12 cellular contexts compared by ENCODE assay signal in genomic region chr1:89566761-89567174, GRCh38. TPM values are rescaled to one million over a fixed set of nuclear protein-coding genes. Genes with fewer than 3 reads are reported as not detected.
DNase-seq lines count a peak whose midpoint lies in the region; ATAC-seq, FAIRE-seq and TF ChIP-seq lines count a peak whose summit lies in the region.
"Had no signal": no experiment of that assay in that cellular context is flagged by ENCODE, and none has a peak within 500 bp of the region (broad histone marks: within the 10 kb centered on the region; RNA-seq: fewer than 3 reads in every experiment).

No MANE protein-coding gene starts in this region.

- H3K4me3 ChIP-seq in NB4 (ENCODE audit: low read depth, low read length) (no peak overlapping the region), ectodermal cell (ENCODE audit: insufficient read depth, low read depth, low read length) (no peak overlapping the region), HepG2 (replicated peaks in 1 of 3; ENCODE audit: insufficient read depth in 1 of 3, low read depth in 2 of 3, low read length in 3 of 3) (no peak overlapping the region), small intestine (ENCODE audit: low read depth in 1 of 2, low read length in 2 of 2) (no peak overlapping the region), OCI-LY7 (ENCODE audit: low read depth, low read length, poor library complexity, severe bottlenecking) (no peak overlapping the region)

- in situ Hi-C loops in HepG2 (cut with HindIII; ENCODE audit: extremely low pct_ligation_motif_present, low pct_unique_long_range_greater_than_20kb) (no loop called here), KBM-7 (cut with MboI; ENCODE audit: low pct_unique_long_range_greater_than_20kb, low sequenced_read_pairs) (no loop called here)

- H3K9me3 ChIP-seq in ectodermal cell (ENCODE audit: control insufficient read depth, low read length) (no peaks in the 10 kb centered on the region), HepG2 (ENCODE audit: low read length) (0 out of 2 replicates have a peak, but pooled peaks cover 4% of the 10 kb centered on the region), small intestine (ENCODE audit: control insufficient read depth, low read depth) (no peaks in the 10 kb centered on the region), OCI-LY7 (ENCODE audit: low read length) (no peaks in the 10 kb centered on the region)

- CTCF ChIA-PET in HepG2 (lab: Yijun Ruan, JAX; ENCODE audit: low intra/inter-chr PET ratio, low total read pairs) = no interaction called here
- CTCF ChIA-PET in OCI-LY7 (lab: Charles Lee; ENCODE audit: unreplicated experiment) = no interaction called here

- H3K9me2 ChIP-seq in OCI-LY7 (ENCODE audit: insufficient read depth, low read length) = no peaks in the 10 kb centered on the region

- no peaks in the 10 kb centered on the region for H3K27me3 ChIP-seq in ectodermal cell (ENCODE audit: control insufficient read depth, insufficient read depth, low read length, poor library complexity, severe bottlenecking)
- no peaks in the 10 kb centered on the region for H3K27me3 ChIP-seq in HepG2 (ENCODE audit: control insufficient read depth in 1 of 2, insufficient read depth in 2 of 2, low read length in 2 of 2)
- H3K27me3 ChIP-seq in small intestine (ENCODE audit: control insufficient read depth in 2 of 2, insufficient read depth in 2 of 2, low read length in 2 of 2) = no peaks in the 10 kb centered on the region

- 0 to 2% methylated on average over 6 of the region's 6 CpGs for WGBS in ectodermal cell, 2 experiments
- 52% methylated on average over 6 of the region's 6 CpGs for whole genome bisulfite sequencing in HepG2 (ENCODE audit: low lambda C conversion rate)
- WGBS in small intestine, 3 donors = 33 to 62% (median 41%) methylated on average over 6 of the region's 6 CpGs

- TF ChIP-seq POLR2A in NB4 (IDR thresholded peaks at IDR 0.05; ENCODE audit: extremely low read depth, insufficient read length) = no peak
- TF ChIP-seq POLR2A in HepG2 (IDR thresholded peaks at IDR 0.05; ENCODE audit: insufficient read depth in 1 of 2, low read depth in 2 of 2, low read length in 2 of 2) = no peak

- DNase-seq in NB4 (ENCODE audit: low read depth) = peak; percentile 31
- no peak for DNase-seq in HepG2 (ENCODE audit: low spot score)
- DNase-seq in small intestine = peak; percentile 21
- no peak for DNase-seq in activated CD4-positive, alpha-beta T cell treated with anti-CD3 and anti-CD28 coated beads for 4 hours
- DNase-seq in KBM-7 = no peak
- DNase-seq in OCI-LY7 (ENCODE audit: low spot score) = no peak
- DNase-seq: activated naive CD8-positive, alpha-beta T cell treated with anti-CD3 and anti-CD28 coated beads, Interleukin-2, amount 50 U/mL, for 24 hours; natural killer cell; T-cell had no signal

- H2AFZ ChIP-seq in HepG2 (ENCODE audit: low read length) = no peak overlapping the region
- H2AFZ ChIP-seq in OCI-LY7 (ENCODE audit: low read length) = no peak overlapping the region

- TF ChIP-seq CTCF in NB4 (IDR thresholded peaks at IDR 0.05; ENCODE audit: low read depth, low read length) (no peak), HepG2 (CRISPR knock-in tag; IDR thresholded peaks at IDR 0.05) (no peak), OCI-LY7 (conservative IDR thresholded peaks at IDR 0.05; ENCODE audit: low read length) (no peak)

- no peak overlapping the region for H3K9ac ChIP-seq in HepG2 (ENCODE audit: insufficient read depth, low read depth, low read length)

- no peak for FAIRE-seq in HepG2 (lab: Jason Lieb, UNC)
- FAIRE-seq in small intestine (lab: Jason Lieb, UNC) = no peak
- FAIRE-seq: G401.6 had no signal

- H3K79me2 ChIP-seq in HepG2 (ENCODE audit: insufficient read depth, low read length) (no peaks in the 10 kb centered on the region), OCI-LY7 (ENCODE audit: insufficient read depth, low read depth, low read length) (no peaks in the 10 kb centered on the region)

- POLR2A ChIA-PET in HepG2 (lab: Yijun Ruan, JAX) = interaction anchor here (0.7 kb wide), 1 partner anchor 13 kb away, joined by 3 read pairs; no protein-coding TSS in a partner anchor
- POLR2A ChIA-PET in OCI-LY7 (lab: Charles Lee) = interaction anchor here (1.6 to 1.8 kb wide), 2 partner anchors 11 to 30 kb away, joined by 4 to 5 read pairs; no protein-coding TSS in a partner anchor

- H3K4me2 ChIP-seq in HepG2 (ENCODE audit: low read depth, low read length) = peak overlapping the region; percentile 44
- no peak overlapping the region for H3K4me2 ChIP-seq in OCI-LY7 (ENCODE audit: low read length)

- ATAC-seq in HepG2 (peak; percentile 58; the same call in 2 of the 3 replicates), GM18502 (IDR thresholded peaks at IDR 0.05; ENCODE audit: poor library complexity, unreplicated experiment) (no peak)
- ATAC-seq: activated naive CD8-positive, alpha-beta T cell treated with anti-CD3 and anti-CD28 coated beads, Interleukin-2, amount 50 U/mL, for 24 hours; natural killer cell; T-cell had no signal

- H3K27ac ChIP-seq in ectodermal cell (ENCODE audit: insufficient read depth, low read depth, low read length, poor library complexity, severe bottlenecking) (peak overlapping the region; percentile 84), HepG2 (ENCODE audit: extremely low read length, insufficient read depth, low read length) (peak overlapping the region; percentile 2), small intestine (ENCODE audit: low read depth in 1 of 2, low read length in 1 of 2) (peak overlapping the region in 1 of 2 donors; percentile 56), OCI-LY7 (ENCODE audit: low read depth, low read length, poor library complexity, severe bottlenecking) (no peak overlapping the region)

- TF ChIP-seq RAD21 in HepG2 (CRISPR knock-in tag; IDR thresholded peaks at IDR 0.05) = no peak

- H3K36me3 ChIP-seq in ectodermal cell (ENCODE audit: control insufficient read depth, insufficient read depth, low read length) (peaks cover 7% of the 10 kb centered on the region), HepG2 (replicated peaks in 1 of 2; ENCODE audit: control insufficient read depth in 1 of 2, insufficient read depth in 2 of 2, low read length in 2 of 2) (no peaks in the 10 kb centered on the region), small intestine (ENCODE audit: control insufficient read depth in 2 of 2, insufficient read depth in 2 of 2, low read length in 2 of 2) (no peaks in the 10 kb centered on the region), OCI-LY7 (ENCODE audit: insufficient read depth, low read length) (peaks cover 6% of the 10 kb centered on the region; the same call in 1 of the 2 replicates)

- H3K4me1 ChIP-seq in ectodermal cell (ENCODE audit: control insufficient read depth, insufficient read depth, low read length) (peaks cover 20% of the 10 kb centered on the region), HepG2 (ENCODE audit: insufficient read depth, low read length) (peaks cover 28% of the 10 kb centered on the region), small intestine (ENCODE audit: control insufficient read depth in 2 of 2, insufficient read depth in 1 of 2, low read depth in 1 of 2, low read length in 1 of 2) (no peaks in the 10 kb centered on the region), OCI-LY7 (ENCODE audit: insufficient read depth, low read length, poor library complexity, severe bottlenecking) (no peaks in the 10 kb centered on the region)

- TF ChIP-seq EP300 in HepG2 (IDR thresholded peaks at IDR 0.05; ENCODE audit: low read depth in 2 of 2, low read length in 2 of 2) (no peak), HepG2 (CRISPR knock-in tag; IDR thresholded peaks at IDR 0.05; ENCODE audit: borderline replicate concordance) (no peak)

- intact Hi-C loops in HepG2 (cut with micrococcal nuclease; ENCODE audit: unreplicated experiment) (loop anchor here (5.0 kb wide), 1 partner anchor 44 kb away; the partner anchor contains the start of gene LRRC8B), OCI-LY7 (cut with micrococcal nuclease; ENCODE audit: unreplicated experiment) (no loop called here)

- no peaks in the 10 kb centered on the region for H4K20me1 ChIP-seq in HepG2 (ENCODE audit: insufficient read depth, low read length)
- H4K20me1 ChIP-seq in OCI-LY7 (ENCODE audit: insufficient read depth, low read length) = peaks cover 5% of the 10 kb centered on the region; the same call in 1 of the 2 replicates

- BruUV-seq in HepG2 (replicated peaks; lab: Mats Ljungman, UMichigan) (no TSS peak), OCI-LY7 (replicated peaks; lab: Mats Ljungman, UMichigan) (no TSS peak)

TF ChIP-seq in HepG2, 621 proteins besides CTCF, POLR2A, EP300 and RAD21 (continues in another document):
- TF ChIP-seq ZMAT3 (CRISPR knock-in tag; conservative IDR thresholded peaks at IDR 0.05) = no peak
- TF ChIP-seq CEBPB (IDR thresholded peaks at IDR 0.05; ENCODE audit: borderline replicate concordance, low read depth, low read length) = 0 out of 2 replicates have a peak, but pooled peaks have one; percentile 12
- peak; percentile 16; the same call in 1 of the 2 replicates for TF ChIP-seq CEBPG (CRISPR knock-in tag; IDR thresholded peaks at IDR 0.05)

RNA-seq across cellular contexts. Expression of gene LRRC8B, which starts 42.1 kb away (rescaled TPM):
- polyA plus RNA-seq in ectodermal cell (2013, experiment 1 of 4) = 25.3 TPM
- polyA plus RNA-seq in ectodermal cell (2013, experiment 2 of 4) = 37.3 TPM
- 21.4 TPM for polyA plus RNA-seq in ectodermal cell (2013, experiment 3 of 4)
- 27.2 TPM for polyA plus RNA-seq in ectodermal cell (2013, experiment 4 of 4)
- total RNA-seq in HepG2 (2016; rRNA removed; fragmentation: Illumina TruSeq; extraction: Trizol) (7.6 and 9.2 TPM in 2 replicates), OCI-LY7 (2022) (8.8 and 9.9 TPM in 2 replicates)
- 1.1 and 1.4 TPM in 2 replicates for total RNA-seq in HepG2 (2016; cell fraction: cytosol; rRNA removed; fragmentation: Illumina TruSeq; extraction: Trizol; ENCODE audit: low read depth)
- total RNA-seq in HepG2 (2016; cell fraction: insoluble cytoplasmic fraction; rRNA removed; fragmentation: Illumina TruSeq; extraction: Trizol) = 6.9 and 9.0 TPM in 2 replicates
- 5.0 and 5.5 TPM in 2 replicates for total RNA-seq in HepG2 (2016; cell fraction: membrane; rRNA removed; fragmentation: Illumina TruSeq; extraction: Trizol)
- 6.7 and 7.5 TPM in 2 replicates for total RNA-seq in HepG2 (2016; cell fraction: nucleus; rRNA removed; fragmentation: Illumina TruSeq; extraction: Trizol)
- polyA plus RNA-seq in HepG2 (2011; rRNA removed) (4.9 TPM in 2 replicates), small intestine (1 to 10 TPM; 1.6 to 5.7 (median 2.7) TPM)
- polyA plus RNA-seq in HepG2 (2011; cell fraction: cytosol; rRNA removed) = 5.2 and 6.2 TPM in 2 replicates
- polyA plus RNA-seq in HepG2 (2011; cell fraction: nucleus; rRNA removed) = 3.8 and 4.7 TPM in 2 replicates
- 4.1 and 4.3 TPM in 2 replicates for polyA plus RNA-seq in HepG2 (2012)
- 0.52 and 0.54 TPM in 2 replicates for polyA plus RNA-seq in HepG2 (2016; cell fraction: cytosol; fragmentation: Illumina TruSeq; extraction: Trizol; ENCODE audit: low read depth)
- polyA plus RNA-seq in HepG2 (2016; cell fraction: insoluble cytoplasmic fraction; fragmentation: Illumina TruSeq; extraction: Trizol; ENCODE audit: low read depth) = 7.3 and 7.9 TPM in 2 replicates
- 2.1 and 2.2 TPM in 2 replicates for polyA plus RNA-seq in HepG2 (2016; cell fraction: membrane; fragmentation: Illumina TruSeq; extraction: Trizol; ENCODE audit: low read depth)
- polyA plus RNA-seq in HepG2 (2016; cell fraction: nucleus; fragmentation: Illumina TruSeq; extraction: Trizol; ENCODE audit: insufficient read depth, low read depth) = 6.1 and 6.2 TPM in 2 replicates
- 25.7 and 28.2 TPM in 2 replicates for polyA minus RNA-seq in HepG2 (2011; rRNA and poly(A)+ RNA removed; ENCODE audit: low replicate concordance)
- polyA minus RNA-seq in HepG2 (2011; cell fraction: cytosol; rRNA and poly(A)+ RNA removed) = 10.6 and 10.9 TPM in 2 replicates
- 12.4 and 17.7 TPM in 2 replicates for polyA minus RNA-seq in HepG2 (2011; cell fraction: nucleus; rRNA and poly(A)+ RNA removed)
- total RNA-seq in OCI-LY7 (2014; rRNA removed; shearing (Covaris generic)) = 3.2 and 4.4 TPM in 2 replicates

Comparison
In these comparisons a context has a peak if more than half of its experiments do, and no peak if none do; other contexts are left out.
1. DNase-seq: peak in NB4 (single experiment) and small intestine (single experiment); none in HepG2 (single experiment), activated CD4-positive, alpha-beta T cell treated with anti-CD3 and anti-CD28 coated beads for 4 hours (0 of 2), KBM-7 (single experiment) and OCI-LY7 (single experiment).